In the genomic region with DNA sequence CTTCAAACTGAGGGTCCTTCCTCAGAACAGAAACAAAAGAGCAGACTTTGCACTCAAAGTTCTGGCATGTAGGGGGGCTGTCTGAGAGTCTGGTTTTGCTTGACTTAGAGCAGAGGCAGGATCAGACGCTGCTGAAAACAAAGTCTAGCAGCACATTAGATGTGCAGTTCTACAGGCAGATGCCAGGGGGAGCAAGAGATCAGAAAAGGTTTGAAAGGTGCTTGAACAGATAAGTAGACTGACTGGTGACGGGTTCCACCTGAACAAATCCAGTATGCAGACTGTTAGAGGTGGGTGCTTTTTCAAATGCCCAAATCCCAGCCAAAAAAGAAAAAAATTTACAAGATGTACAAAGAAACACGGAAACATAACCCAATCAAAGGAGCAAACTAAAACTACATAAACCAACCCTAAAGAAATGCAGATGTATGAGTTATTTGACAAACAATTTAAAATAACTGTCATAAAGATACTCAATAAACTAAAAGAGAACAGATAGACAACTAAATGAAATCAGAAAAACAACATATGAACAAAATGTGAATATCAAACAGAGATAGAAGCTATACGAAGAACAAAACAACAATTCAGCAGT, we compare ENCODE assay signal across 8 cellular contexts.
A peak's percentile ranks its signal among the peaks of the same experiment; 100 is the strongest.
DNase-seq lines count a peak whose midpoint lies in the region; ATAC-seq, FAIRE-seq and TF ChIP-seq lines count a peak whose summit lies in the region.

No MANE protein-coding gene starts in this region.

- TF ChIP-seq CTCF in RWPE1 (conservative IDR thresholded peaks at IDR 0.05; ENCODE audit: low read depth) (peak; percentile 64), astrocyte (IDR thresholded peaks at IDR 0.05; ENCODE audit: insufficient read depth, low read depth, low read length) (peak; percentile 70)

- no peaks in the 10 kb centered on the region for H4K20me1 ChIP-seq in astrocyte (ENCODE audit: insufficient read depth, low read length)

- peak; percentile 58 for DNase-seq in activated CD8-positive, alpha-beta memory T cell treated with anti-CD3 and anti-CD28 coated beads for 24 hours
- no peak for DNase-seq in activated CD8-positive, alpha-beta memory T cell treated with anti-CD3 and anti-CD28 coated beads, Interleukin-2, amount 50 U/mL, for 48 hours
- peak; percentile 49 for DNase-seq in HT-29 (ENCODE audit: low spot score)
- DNase-seq in RWPE1 (ENCODE audit: low spot score), result peak; percentile 18
- peak; percentile 10 for DNase-seq in astrocyte (ENCODE audit: low read depth)
- peak; percentile 4 to 15 (median 13) for DNase-seq in stimulated activated CD4-positive, alpha-beta T cell treated with anti-CD3 and anti-CD28 coated beads, TNF-alpha, amount 100 ng/mL, for 24 hours (ENCODE audit: low read depth in 3 of 3)

- H3K27ac ChIP-seq in RWPE1, result no peak overlapping the region
- no peak overlapping the region for H3K27ac ChIP-seq in astrocyte (ENCODE audit: low read depth, low read length)

- H3K9ac ChIP-seq in astrocyte (ENCODE audit: low read length), result no peak overlapping the region

- no peaks in the 10 kb centered on the region for H3K27me3 Mint-ChIP-seq in astrocyte (ENCODE audit: low read depth, unreplicated experiment)

- no peaks in the 10 kb centered on the region for H3K27me3 ChIP-seq in astrocyte (ENCODE audit: insufficient read depth, low read length)

- peak; percentile 92 for ATAC-seq in GM21576 (IDR thresholded peaks at IDR 0.05; ENCODE audit: unreplicated experiment)

- H3K36me3 Mint-ChIP-seq in astrocyte (ENCODE audit: low read depth, unreplicated experiment), result no peaks in the 10 kb centered on the region

- CTCF ChIA-PET in RWPE1 (lab: Yijun Ruan, JAX), result interaction anchor here (0.5 to 1.8 kb wide), 4 partner anchors 30 to 395 kb away, joined by 3 to 9 read pairs (median 4); no protein-coding TSS in a partner anchor

- POLR2A ChIA-PET in RWPE1 (lab: Yijun Ruan, JAX; ENCODE audit: low non-redundant PET), result no interaction called here

- no peak overlapping the region for H3K27ac Mint-ChIP-seq in astrocyte (ENCODE audit: unreplicated experiment)

- H3K4me3 Mint-ChIP-seq in astrocyte (ENCODE audit: unreplicated experiment), result no peak overlapping the region

- no peaks in the 10 kb centered on the region for H3K36me3 ChIP-seq in astrocyte (ENCODE audit: insufficient read depth, low read length)

- no peak overlapping the region for H3K4me2 ChIP-seq in astrocyte (ENCODE audit: low read length)

- no peak overlapping the region for H3K4me3 ChIP-seq in astrocyte (ENCODE audit: insufficient read depth, low read depth, low read length)

- no peaks in the 10 kb centered on the region for H3K4me1 Mint-ChIP-seq in astrocyte (ENCODE audit: low read depth, unreplicated experiment)

- H3K4me1 ChIP-seq in astrocyte (ENCODE audit: insufficient read depth, low read length), result no peaks in the 10 kb centered on the region

- no peaks in the 10 kb centered on the region for H3K79me2 ChIP-seq in astrocyte (ENCODE audit: insufficient read depth, low read length)

- no peaks in the 10 kb centered on the region for H3K9me3 Mint-ChIP-seq in astrocyte (ENCODE audit: unreplicated experiment)

- no peaks in the 10 kb centered on the region for H3K9me3 ChIP-seq in astrocyte (ENCODE audit: insufficient read depth, low read depth, low read length)

- no peak for FAIRE-seq in astrocyte (lab: Jason Lieb, UNC)
- peak; percentile 92 for FAIRE-seq in islet of Langerhans (lab: Jason Lieb, UNC)

- no peak overlapping the region for H2AFZ ChIP-seq in astrocyte (ENCODE audit: low read depth, low read length)
